ENCODE assay signal across 1 cellular context in the genomic region with DNA sequence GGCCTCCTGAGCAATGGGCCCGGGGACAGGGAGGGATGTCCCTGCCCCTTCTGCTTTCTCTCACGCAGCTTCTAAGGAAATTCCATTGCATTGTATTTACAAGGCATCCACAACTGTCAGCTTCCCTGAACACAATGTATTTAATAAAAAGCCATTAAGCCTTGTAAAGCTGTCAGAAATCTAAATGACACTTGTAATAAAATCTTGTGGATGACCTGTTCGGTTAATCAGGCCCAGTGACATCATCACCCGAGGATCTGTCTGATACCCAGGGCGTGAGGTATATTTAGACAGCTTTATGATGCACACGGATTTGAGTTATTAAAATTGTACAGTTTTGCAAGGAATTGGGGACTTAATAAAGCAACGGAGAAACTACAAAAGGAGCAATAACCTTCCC.
TF ChIP-seq lines count a peak whose summit lies in the region.

No MANE protein-coding gene starts in this region.

TF ChIP-seq in HEK293, 187 proteins besides CTCF, POLR2A, EP300 and RAD21 (continued from another document and continues in another):
- TF ChIP-seq, protein P1, sequence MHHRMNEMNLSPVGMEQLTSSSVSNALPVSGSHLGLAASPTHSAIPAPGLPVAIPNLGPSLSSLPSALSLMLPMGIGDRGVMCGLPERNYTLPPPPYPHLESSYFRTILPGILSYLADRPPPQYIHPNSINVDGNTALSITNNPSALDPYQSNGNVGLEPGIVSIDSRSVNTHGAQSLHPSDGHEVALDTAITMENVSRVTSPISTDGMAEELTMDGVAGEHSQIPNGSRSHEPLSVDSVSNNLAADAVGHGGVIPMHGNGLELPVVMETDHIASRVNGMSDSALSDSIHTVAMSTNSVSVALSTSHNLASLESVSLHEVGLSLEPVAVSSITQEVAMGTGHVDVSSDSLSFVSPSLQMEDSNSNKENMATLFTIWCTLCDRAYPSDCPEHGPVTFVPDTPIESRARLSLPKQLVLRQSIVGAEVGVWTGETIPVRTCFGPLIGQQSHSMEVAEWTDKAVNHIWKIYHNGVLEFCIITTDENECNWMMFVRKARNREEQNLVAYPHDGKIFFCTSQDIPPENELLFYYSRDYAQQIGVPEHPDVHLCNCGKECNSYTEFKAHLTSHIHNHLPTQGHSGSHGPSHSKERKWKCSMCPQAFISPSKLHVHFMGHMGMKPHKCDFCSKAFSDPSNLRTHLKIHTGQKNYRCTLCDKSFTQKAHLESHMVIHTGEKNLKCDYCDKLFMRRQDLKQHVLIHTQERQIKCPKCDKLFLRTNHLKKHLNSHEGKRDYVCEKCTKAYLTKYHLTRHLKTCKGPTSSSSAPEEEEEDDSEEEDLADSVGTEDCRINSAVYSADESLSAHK (tag by site-specific recombination; IDR thresholded peaks at IDR 0.05), result 0 out of 2 replicates have a peak, but pooled peaks have one; percentile 30
- TF ChIP-seq, protein P2, sequence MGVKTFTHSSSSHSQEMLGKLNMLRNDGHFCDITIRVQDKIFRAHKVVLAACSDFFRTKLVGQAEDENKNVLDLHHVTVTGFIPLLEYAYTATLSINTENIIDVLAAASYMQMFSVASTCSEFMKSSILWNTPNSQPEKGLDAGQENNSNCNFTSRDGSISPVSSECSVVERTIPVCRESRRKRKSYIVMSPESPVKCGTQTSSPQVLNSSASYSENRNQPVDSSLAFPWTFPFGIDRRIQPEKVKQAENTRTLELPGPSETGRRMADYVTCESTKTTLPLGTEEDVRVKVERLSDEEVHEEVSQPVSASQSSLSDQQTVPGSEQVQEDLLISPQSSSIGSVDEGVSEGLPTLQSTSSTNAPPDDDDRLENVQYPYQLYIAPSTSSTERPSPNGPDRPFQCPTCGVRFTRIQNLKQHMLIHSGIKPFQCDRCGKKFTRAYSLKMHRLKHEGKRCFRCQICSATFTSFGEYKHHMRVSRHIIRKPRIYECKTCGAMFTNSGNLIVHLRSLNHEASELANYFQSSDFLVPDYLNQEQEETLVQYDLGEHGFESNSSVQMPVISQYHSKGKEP (tag by site-specific recombination; IDR thresholded peaks at IDR 0.05), result no peak
- TF ChIP-seq ZNF777 (tag by site-specific recombination; IDR thresholded peaks at IDR 0.05; ENCODE audit: borderline replicate concordance) (no peak), ZNF155 (tag by site-specific recombination; IDR thresholded peaks at IDR 0.05) (no peak), GLIS2 (tag by site-specific recombination; IDR thresholded peaks at IDR 0.05) (no peak), ZBTB1 (tag by site-specific recombination; IDR thresholded peaks at IDR 0.05) (no peak), ZBTB21 (tag by site-specific recombination; IDR thresholded peaks at IDR 0.05) (peak; percentile 84), YY2 (tag by site-specific recombination; IDR thresholded peaks at IDR 0.05) (no peak), ZNF768 (tag by site-specific recombination; IDR thresholded peaks at IDR 0.05) (no peak), ZFP41 (tag by site-specific recombination; IDR thresholded peaks at IDR 0.05; ENCODE audit: borderline replicate concordance) (no peak), ZNF214 (tag by site-specific recombination; IDR thresholded peaks at IDR 0.05; ENCODE audit: borderline replicate concordance) (no peak), ZNF223 (tag by site-specific recombination; IDR thresholded peaks at IDR 0.05) (no peak), ZNF140 (tag by site-specific recombination; IDR thresholded peaks at IDR 0.05) (no peak), KLF10 (tag by site-specific recombination; IDR thresholded peaks at IDR 0.05) (peak; percentile 48; the same call in 1 of the 2 replicates), ZNF530 (tag by site-specific recombination; IDR thresholded peaks at IDR 0.05; ENCODE audit: low read depth) (no peak), ZNF624 (tag by site-specific recombination; IDR thresholded peaks at IDR 0.05) (no peak), ZNF629 (tag by site-specific recombination; IDR thresholded peaks at IDR 0.05) (peak; percentile 91), ZNF510 (tag by site-specific recombination; IDR thresholded peaks at IDR 0.05; ENCODE audit: insufficient replicate concordance) (no peak), GLI2 (tag by site-specific recombination; IDR thresholded peaks at IDR 0.05; ENCODE audit: borderline replicate concordance, low read depth) (no peak), MYNN (tag by site-specific recombination; IDR thresholded peaks at IDR 0.05; ENCODE audit: borderline replicate concordance) (no peak), ZNF292 (tag by site-specific recombination; IDR thresholded peaks at IDR 0.05; ENCODE audit: borderline replicate concordance, low read depth) (no peak), KLF9 (tag by site-specific recombination; IDR thresholded peaks at IDR 0.05; ENCODE audit: low read depth) (no peak), ZNF10 (tag by site-specific recombination; IDR thresholded peaks at IDR 0.05) (no peak), ZNF521 (tag by site-specific recombination; IDR thresholded peaks at IDR 0.05) (no peak), ZNF585B (tag by site-specific recombination; IDR thresholded peaks at IDR 0.05) (no peak), ZNF132 (tag by site-specific recombination; IDR thresholded peaks at IDR 0.05; ENCODE audit: borderline replicate concordance) (no peak), BCL11A (tag by site-specific recombination; IDR thresholded peaks at IDR 0.05; ENCODE audit: low read depth) (0 out of 2 replicates have a peak, but pooled peaks have one; percentile 25)
- TF ChIP-seq, protein P3, sequence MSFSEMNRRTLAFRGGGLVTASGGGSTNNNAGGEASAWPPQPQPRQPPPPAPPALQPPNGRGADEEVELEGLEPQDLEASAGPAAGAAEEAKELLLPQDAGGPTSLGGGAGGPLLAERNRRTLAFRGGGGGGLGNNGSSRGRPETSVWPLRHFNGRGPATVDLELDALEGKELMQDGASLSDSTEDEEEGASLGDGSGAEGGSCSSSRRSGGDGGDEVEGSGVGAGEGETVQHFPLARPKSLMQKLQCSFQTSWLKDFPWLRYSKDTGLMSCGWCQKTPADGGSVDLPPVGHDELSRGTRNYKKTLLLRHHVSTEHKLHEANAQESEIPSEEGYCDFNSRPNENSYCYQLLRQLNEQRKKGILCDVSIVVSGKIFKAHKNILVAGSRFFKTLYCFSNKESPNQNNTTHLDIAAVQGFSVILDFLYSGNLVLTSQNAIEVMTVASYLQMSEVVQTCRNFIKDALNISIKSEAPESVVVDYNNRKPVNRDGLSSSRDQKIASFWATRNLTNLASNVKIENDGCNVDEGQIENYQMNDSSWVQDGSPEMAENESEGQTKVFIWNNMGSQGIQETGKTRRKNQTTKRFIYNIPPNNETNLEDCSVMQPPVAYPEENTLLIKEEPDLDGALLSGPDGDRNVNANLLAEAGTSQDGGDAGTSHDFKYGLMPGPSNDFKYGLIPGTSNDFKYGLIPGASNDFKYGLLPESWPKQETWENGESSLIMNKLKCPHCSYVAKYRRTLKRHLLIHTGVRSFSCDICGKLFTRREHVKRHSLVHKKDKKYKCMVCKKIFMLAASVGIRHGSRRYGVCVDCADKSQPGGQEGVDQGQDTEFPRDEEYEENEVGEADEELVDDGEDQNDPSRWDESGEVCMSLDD (tag by site-specific recombination; IDR thresholded peaks at IDR 0.05), result no peak
- TF ChIP-seq, protein P4, sequence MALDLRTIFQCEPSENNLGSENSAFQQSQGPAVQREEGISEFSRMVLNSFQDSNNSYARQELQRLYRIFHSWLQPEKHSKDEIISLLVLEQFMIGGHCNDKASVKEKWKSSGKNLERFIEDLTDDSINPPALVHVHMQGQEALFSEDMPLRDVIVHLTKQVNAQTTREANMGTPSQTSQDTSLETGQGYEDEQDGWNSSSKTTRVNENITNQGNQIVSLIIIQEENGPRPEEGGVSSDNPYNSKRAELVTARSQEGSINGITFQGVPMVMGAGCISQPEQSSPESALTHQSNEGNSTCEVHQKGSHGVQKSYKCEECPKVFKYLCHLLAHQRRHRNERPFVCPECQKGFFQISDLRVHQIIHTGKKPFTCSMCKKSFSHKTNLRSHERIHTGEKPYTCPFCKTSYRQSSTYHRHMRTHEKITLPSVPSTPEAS (tag by site-specific recombination; IDR thresholded peaks at IDR 0.05), result no peak
- TF ChIP-seq, protein P5, sequence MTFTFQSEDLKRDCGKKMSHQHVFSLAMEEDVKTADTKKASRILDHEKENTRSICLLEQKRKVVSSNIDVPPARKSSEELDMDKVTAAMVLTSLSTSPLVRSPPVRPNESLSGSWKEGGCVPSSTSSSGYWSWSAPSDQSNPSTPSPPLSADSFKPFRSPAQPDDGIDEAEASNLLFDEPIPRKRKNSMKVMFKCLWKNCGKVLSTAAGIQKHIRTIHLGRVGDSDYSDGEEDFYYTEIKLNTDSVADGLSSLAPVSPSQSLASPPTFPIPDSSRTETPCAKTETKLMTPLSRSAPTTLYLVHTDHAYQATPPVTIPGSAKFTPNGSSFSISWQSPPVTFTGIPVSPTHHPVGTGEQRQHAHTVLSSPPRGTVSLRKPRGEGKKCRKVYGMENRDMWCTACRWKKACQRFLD (tag by site-specific recombination; IDR thresholded peaks at IDR 0.05), result no peak
- TF ChIP-seq, protein P6, sequence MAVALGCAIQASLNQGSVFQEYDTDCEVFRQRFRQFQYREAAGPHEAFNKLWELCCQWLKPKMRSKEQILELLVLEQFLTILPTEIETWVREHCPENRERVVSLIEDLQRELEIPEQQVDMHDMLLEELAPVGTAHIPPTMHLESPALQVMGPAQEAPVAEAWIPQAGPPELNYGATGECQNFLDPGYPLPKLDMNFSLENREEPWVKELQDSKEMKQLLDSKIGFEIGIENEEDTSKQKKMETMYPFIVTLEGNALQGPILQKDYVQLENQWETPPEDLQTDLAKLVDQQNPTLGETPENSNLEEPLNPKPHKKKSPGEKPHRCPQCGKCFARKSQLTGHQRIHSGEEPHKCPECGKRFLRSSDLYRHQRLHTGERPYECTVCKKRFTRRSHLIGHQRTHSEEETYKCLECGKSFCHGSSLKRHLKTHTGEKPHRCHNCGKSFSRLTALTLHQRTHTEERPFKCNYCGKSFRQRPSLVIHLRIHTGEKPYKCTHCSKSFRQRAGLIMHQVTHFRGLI (tag by site-specific recombination; IDR thresholded peaks at IDR 0.05), result no peak
- TF ChIP-seq, protein P7, sequence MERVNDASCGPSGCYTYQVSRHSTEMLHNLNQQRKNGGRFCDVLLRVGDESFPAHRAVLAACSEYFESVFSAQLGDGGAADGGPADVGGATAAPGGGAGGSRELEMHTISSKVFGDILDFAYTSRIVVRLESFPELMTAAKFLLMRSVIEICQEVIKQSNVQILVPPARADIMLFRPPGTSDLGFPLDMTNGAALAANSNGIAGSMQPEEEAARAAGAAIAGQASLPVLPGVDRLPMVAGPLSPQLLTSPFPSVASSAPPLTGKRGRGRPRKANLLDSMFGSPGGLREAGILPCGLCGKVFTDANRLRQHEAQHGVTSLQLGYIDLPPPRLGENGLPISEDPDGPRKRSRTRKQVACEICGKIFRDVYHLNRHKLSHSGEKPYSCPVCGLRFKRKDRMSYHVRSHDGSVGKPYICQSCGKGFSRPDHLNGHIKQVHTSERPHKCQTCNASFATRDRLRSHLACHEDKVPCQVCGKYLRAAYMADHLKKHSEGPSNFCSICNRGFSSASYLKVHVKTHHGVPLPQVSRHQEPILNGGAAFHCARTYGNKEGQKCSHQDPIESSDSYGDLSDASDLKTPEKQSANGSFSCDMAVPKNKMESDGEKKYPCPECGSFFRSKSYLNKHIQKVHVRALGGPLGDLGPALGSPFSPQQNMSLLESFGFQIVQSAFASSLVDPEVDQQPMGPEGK (tag by site-specific recombination; IDR thresholded peaks at IDR 0.05), result no peak
- TF ChIP-seq, protein P8, sequence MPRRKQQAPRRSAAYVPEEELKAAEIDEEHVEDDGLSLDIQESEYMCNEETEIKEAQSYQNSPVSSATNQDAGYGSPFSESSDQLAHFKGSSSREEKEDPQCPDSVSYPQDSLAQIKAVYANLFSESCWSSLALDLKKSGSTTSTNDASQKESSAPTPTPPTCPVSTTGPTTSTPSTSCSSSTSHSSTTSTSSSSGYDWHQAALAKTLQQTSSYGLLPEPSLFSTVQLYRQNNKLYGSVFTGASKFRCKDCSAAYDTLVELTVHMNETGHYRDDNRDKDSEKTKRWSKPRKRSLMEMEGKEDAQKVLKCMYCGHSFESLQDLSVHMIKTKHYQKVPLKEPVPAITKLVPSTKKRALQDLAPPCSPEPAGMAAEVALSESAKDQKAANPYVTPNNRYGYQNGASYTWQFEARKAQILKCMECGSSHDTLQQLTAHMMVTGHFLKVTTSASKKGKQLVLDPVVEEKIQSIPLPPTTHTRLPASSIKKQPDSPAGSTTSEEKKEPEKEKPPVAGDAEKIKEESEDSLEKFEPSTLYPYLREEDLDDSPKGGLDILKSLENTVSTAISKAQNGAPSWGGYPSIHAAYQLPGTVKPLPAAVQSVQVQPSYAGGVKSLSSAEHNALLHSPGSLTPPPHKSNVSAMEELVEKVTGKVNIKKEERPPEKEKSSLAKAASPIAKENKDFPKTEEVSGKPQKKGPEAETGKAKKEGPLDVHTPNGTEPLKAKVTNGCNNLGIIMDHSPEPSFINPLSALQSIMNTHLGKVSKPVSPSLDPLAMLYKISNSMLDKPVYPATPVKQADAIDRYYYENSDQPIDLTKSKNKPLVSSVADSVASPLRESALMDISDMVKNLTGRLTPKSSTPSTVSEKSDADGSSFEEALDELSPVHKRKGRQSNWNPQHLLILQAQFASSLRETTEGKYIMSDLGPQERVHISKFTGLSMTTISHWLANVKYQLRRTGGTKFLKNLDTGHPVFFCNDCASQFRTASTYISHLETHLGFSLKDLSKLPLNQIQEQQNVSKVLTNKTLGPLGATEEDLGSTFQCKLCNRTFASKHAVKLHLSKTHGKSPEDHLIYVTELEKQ (tag by site-specific recombination; IDR thresholded peaks at IDR 0.05; ENCODE audit: borderline replicate concordance), result peak; percentile 66; the same call in 1 of the 2 replicates
- TF ChIP-seq, protein P9, sequence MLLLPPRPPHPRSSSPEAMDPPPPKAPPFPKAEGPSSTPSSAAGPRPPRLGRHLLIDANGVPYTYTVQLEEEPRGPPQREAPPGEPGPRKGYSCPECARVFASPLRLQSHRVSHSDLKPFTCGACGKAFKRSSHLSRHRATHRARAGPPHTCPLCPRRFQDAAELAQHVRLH (tag by site-specific recombination; IDR thresholded peaks at IDR 0.05), result no peak
- TF ChIP-seq, protein P10, sequence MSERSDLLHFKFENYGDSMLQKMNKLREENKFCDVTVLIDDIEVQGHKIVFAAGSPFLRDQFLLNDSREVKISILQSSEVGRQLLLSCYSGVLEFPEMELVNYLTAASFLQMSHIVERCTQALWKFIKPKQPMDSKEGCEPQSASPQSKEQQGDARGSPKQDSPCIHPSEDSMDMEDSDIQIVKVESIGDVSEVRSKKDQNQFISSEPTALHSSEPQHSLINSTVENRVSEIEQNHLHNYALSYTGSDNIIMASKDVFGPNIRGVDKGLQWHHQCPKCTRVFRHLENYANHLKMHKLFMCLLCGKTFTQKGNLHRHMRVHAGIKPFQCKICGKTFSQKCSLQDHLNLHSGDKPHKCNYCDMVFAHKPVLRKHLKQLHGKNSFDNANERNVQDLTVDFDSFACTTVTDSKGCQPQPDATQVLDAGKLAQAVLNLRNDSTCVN (tag by site-specific recombination; optimal IDR thresholded peaks at IDR 0.05), result no peak
- TF ChIP-seq, protein P11, sequence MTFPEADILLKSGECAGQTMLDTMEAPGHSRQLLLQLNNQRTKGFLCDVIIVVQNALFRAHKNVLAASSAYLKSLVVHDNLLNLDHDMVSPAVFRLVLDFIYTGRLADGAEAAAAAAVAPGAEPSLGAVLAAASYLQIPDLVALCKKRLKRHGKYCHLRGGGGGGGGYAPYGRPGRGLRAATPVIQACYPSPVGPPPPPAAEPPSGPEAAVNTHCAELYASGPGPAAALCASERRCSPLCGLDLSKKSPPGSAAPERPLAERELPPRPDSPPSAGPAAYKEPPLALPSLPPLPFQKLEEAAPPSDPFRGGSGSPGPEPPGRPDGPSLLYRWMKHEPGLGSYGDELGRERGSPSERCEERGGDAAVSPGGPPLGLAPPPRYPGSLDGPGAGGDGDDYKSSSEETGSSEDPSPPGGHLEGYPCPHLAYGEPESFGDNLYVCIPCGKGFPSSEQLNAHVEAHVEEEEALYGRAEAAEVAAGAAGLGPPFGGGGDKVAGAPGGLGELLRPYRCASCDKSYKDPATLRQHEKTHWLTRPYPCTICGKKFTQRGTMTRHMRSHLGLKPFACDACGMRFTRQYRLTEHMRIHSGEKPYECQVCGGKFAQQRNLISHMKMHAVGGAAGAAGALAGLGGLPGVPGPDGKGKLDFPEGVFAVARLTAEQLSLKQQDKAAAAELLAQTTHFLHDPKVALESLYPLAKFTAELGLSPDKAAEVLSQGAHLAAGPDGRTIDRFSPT (tag by site-specific recombination; IDR thresholded peaks at IDR 0.05), result no peak
